Comparison of ENCODE assay signal across 27 cellular contexts in the genomic region with DNA sequence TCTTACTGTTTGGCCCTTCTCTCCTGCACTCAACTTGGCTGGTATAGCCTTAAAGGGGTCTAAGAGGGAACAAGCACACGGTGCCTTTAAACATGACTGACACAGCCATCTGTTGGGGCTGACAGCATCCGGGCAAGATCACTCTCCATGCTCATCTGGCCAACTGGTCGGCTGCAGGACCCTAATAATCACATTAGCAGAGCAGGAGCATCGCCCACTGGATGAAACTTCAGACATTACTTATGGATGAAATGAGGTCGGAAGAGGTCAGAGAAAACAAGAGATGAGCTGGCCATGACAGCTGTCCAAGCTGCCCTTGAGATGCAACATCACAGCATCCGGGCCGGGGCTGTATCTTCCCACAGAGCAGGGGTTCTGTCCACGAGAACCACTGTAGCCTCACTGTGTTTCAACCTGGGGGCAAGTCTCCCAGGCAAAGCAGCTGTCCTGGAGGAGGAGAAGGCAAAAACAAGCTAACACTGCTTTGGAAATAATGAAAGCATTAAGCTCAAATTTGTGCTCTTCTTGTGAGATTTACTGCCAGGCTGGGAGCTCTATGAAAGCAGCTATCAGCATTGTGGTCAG.
"Had no signal": no experiment of that assay in that cellular context is flagged by ENCODE, and none has a peak within 500 bp of the region (broad histone marks: within the 10 kb centered on the region; RNA-seq: fewer than 3 reads in every experiment).

No MANE protein-coding gene starts in this region.

- ATAC-seq: activated CD8-positive, alpha-beta T cell treated with anti-CD3 and anti-CD28 coated beads for 36 hours; activated naive CD4-positive, alpha-beta T cell treated with anti-CD3 and anti-CD28 coated beads, Interleukin-2, amount 50 U/mL, for 72 hours; activated T-cell treated with anti-CD3 and anti-CD28 coated beads, Interleukin-2, amount 50 U/mL, for 4 hours; activated T-helper 17 cell treated with anti-CD3 and anti-CD28 coated beads, Interleukin-2, amount 50 U/mL, for 72 hours; left cardiac atrium; left ventricle myocardium superior; naive thymus-derived CD8-positive, alpha-beta T cell; right lobe of liver; stimulated activated naive B cell treated with anti-CD40 and anti-IgM and Interleukin-4, amounts not matched to agents 10 μg/mL and 1 μg/mL and 100 μg/mL, for 72 hours; T-helper 17 cell; WTC11 had no signal

- H3K9me3 ChIP-seq: colonic mucosa, esophagus squamous epithelium, right lobe of liver, stomach, thyroid gland, upper lobe of left lung had no signal

- H3K27ac Mint-ChIP-seq: activated CD8-positive, alpha-beta T cell treated with anti-CD3 and anti-CD28 coated beads for 36 hours; activated naive CD4-positive, alpha-beta T cell treated with anti-CD3 and anti-CD28 coated beads, Interleukin-2, amount 50 U/mL, for 72 hours; activated T-helper 17 cell treated with anti-CD3 and anti-CD28 coated beads, Interleukin-2, amount 50 U/mL, for 72 hours; stimulated activated naive B cell treated with anti-CD40 and anti-IgM and Interleukin-4, amounts not matched to agents 10 μg/mL and 1 μg/mL and 100 μg/mL, for 72 hours; T-helper 17 cell; WTC11 had no signal

- H3K36me3 ChIP-seq: colonic mucosa, esophagus squamous epithelium, right lobe of liver, stomach, thyroid gland, upper lobe of left lung had no signal

- H3K4me3 Mint-ChIP-seq: activated CD8-positive, alpha-beta T cell treated with anti-CD3 and anti-CD28 coated beads for 36 hours; activated T-cell treated with anti-CD3 and anti-CD28 coated beads, Interleukin-2, amount 50 U/mL, for 4 hours; activated T-helper 17 cell treated with anti-CD3 and anti-CD28 coated beads, Interleukin-2, amount 50 U/mL, for 72 hours; naive thymus-derived CD8-positive, alpha-beta T cell; stimulated activated naive B cell treated with anti-CD40 and anti-IgM and Interleukin-4, amounts not matched to agents 10 μg/mL and 1 μg/mL and 100 μg/mL, for 72 hours; T-helper 17 cell; WTC11 had no signal

- H3K36me3 Mint-ChIP-seq: activated naive CD4-positive, alpha-beta T cell treated with anti-CD3 and anti-CD28 coated beads, Interleukin-2, amount 50 U/mL, for 72 hours; naive thymus-derived CD8-positive, alpha-beta T cell; stimulated activated naive B cell treated with anti-CD40 and anti-IgM and Interleukin-4, amounts not matched to agents 10 μg/mL and 1 μg/mL and 100 μg/mL, for 72 hours; WTC11 had no signal

- H3K27me3 ChIP-seq: colonic mucosa, right lobe of liver, thyroid gland, upper lobe of left lung had no signal

- H3K9me3 Mint-ChIP-seq: activated CD8-positive, alpha-beta T cell treated with anti-CD3 and anti-CD28 coated beads for 36 hours; activated naive CD4-positive, alpha-beta T cell treated with anti-CD3 and anti-CD28 coated beads, Interleukin-2, amount 50 U/mL, for 72 hours; activated T-cell treated with anti-CD3 and anti-CD28 coated beads, Interleukin-2, amount 50 U/mL, for 4 hours; activated T-helper 17 cell treated with anti-CD3 and anti-CD28 coated beads, Interleukin-2, amount 50 U/mL, for 72 hours; stimulated activated naive B cell treated with anti-CD40 and anti-IgM and Interleukin-4, amounts not matched to agents 10 μg/mL and 1 μg/mL and 100 μg/mL, for 72 hours; WTC11 had no signal

- H3K4me1 ChIP-seq: colonic mucosa, esophagus squamous epithelium, right lobe of liver, thyroid gland, upper lobe of left lung had no signal

- H3K4me1 Mint-ChIP-seq: activated T-helper 17 cell treated with anti-CD3 and anti-CD28 coated beads, Interleukin-2, amount 50 U/mL, for 72 hours; naive thymus-derived CD8-positive, alpha-beta T cell; stimulated activated naive B cell treated with anti-CD40 and anti-IgM and Interleukin-4, amounts not matched to agents 10 μg/mL and 1 μg/mL and 100 μg/mL, for 72 hours; T-helper 17 cell had no signal

- H3K4me3 ChIP-seq: colonic mucosa, esophagus squamous epithelium, right lobe of liver, stomach, thyroid gland, upper lobe of left lung had no signal

- H3K27ac ChIP-seq: colonic mucosa, epithelial cell of prostate, esophagus squamous epithelium, right lobe of liver, stomach, thyroid gland, upper lobe of left lung had no signal

- DNase-seq: activated CD4-positive, alpha-beta T cell treated with anti-CD3 and anti-CD28 coated beads for 1 hour; activated CD4-positive, alpha-beta T cell treated with anti-CD3 and anti-CD28 coated beads, Interleukin-2, amount 50 U/mL, for 1 hour; activated CD8-positive, alpha-beta T cell treated with anti-CD3 and anti-CD28 coated beads for 36 hours; activated gamma-delta T cell treated with Interleukin-2 at 50 U/mL for 16 hours; activated T-cell treated with anti-CD3 and anti-CD28 coated beads, Interleukin-2, amount 50 U/mL, for 4 hours; cerebellar nuclear complex; colonic mucosa; effector CD8-positive, alpha-beta T cell; esophagus squamous epithelium; foreskin melanocyte; hippocampal formation; left cardiac atrium; left ventricle myocardium superior; naive thymus-derived CD8-positive, alpha-beta T cell; right lobe of liver; small intestine; stimulated activated CD4-positive, alpha-beta T cell treated with anti-CD3 and anti-CD28 coated beads, Interleukin-4, amount 100 ng/mL, for 4 hours; stimulated activated CD8-positive, alpha-beta memory T cell treated with anti-CD3 and anti-CD28 coated beads, Interleukin-4, amount 100 ng/mL, for 48 hours; stimulated activated naive B cell treated with anti-CD40 and anti-IgM and Interleukin-4, amounts not matched to agents 10 μg/mL and 1 μg/mL and 100 μg/mL, for 72 hours; stomach; T-helper 17 cell; thyroid gland; upper lobe of left lung had no signal
